In genomic region chr20:20765696-20766095, GRCh38 we compare ENCODE assay signal across 26 cellular contexts.
"Had no signal": no experiment of that assay in that cellular context is flagged by ENCODE, and none has a peak within 500 bp of the region (broad histone marks: within the 10 kb centered on the region; RNA-seq: fewer than 3 reads in every experiment).

No MANE protein-coding gene starts in this region.

- H3K27ac ChIP-seq: SK-N-MC, WERI-Rb-1 had no signal

- H3K36me3 Mint-ChIP-seq: activated naive CD8-positive, alpha-beta T cell; brain had no signal

- H3K9me3 Mint-ChIP-seq: activated CD4-positive, alpha-beta memory T cell treated with anti-CD3 and anti-CD28 coated beads, Interleukin-2, amount 10 ng/mL, durations not matched to agents 7 days and 5 days; activated naive CD4-positive, alpha-beta T cell treated with anti-CD3 and anti-CD28 coated beads for 36 hours; activated T-helper 17 cell treated with anti-CD3 and anti-CD28 coated beads, Interleukin-2, amount 50 U/mL, for 72 hours had no signal

- H3K4me3 ChIP-seq: SK-N-MC had no signal

- H3K4me1 Mint-ChIP-seq: activated CD4-positive, alpha-beta memory T cell treated with anti-CD3 and anti-CD28 coated beads, Interleukin-2, amount 10 ng/mL, durations not matched to agents 7 days and 5 days; activated T-helper 17 cell treated with anti-CD3 and anti-CD28 coated beads, Interleukin-2, amount 50 U/mL, for 72 hours; brain had no signal

- H3K27ac Mint-ChIP-seq: activated CD4-positive, alpha-beta memory T cell treated with anti-CD3 and anti-CD28 coated beads, Interleukin-2, amount 10 ng/mL, durations not matched to agents 7 days and 5 days; activated CD4-positive, alpha-beta T cell treated with anti-CD3 and anti-CD28 coated beads for 36 hours; activated naive CD4-positive, alpha-beta T cell treated with anti-CD3 and anti-CD28 coated beads for 36 hours; activated naive CD8-positive, alpha-beta T cell; activated T-helper 17 cell treated with anti-CD3 and anti-CD28 coated beads, Interleukin-2, amount 50 U/mL, for 72 hours had no signal

- H3K36me3 ChIP-seq: WERI-Rb-1 had no signal

- H3K4me3 Mint-ChIP-seq: activated CD4-positive, alpha-beta memory T cell treated with anti-CD3 and anti-CD28 coated beads, Interleukin-2, amount 10 ng/mL, durations not matched to agents 7 days and 5 days; activated CD4-positive, alpha-beta T cell treated with anti-CD3 and anti-CD28 coated beads for 36 hours; activated naive CD4-positive, alpha-beta T cell treated with anti-CD3 and anti-CD28 coated beads for 36 hours; activated naive CD8-positive, alpha-beta T cell; activated T-helper 17 cell treated with anti-CD3 and anti-CD28 coated beads, Interleukin-2, amount 50 U/mL, for 72 hours; brain had no signal

- DNase-seq: activated CD4-positive, alpha-beta memory T cell treated with anti-CD3 and anti-CD28 coated beads, Interleukin-2, amount 10 ng/mL, durations not matched to agents 7 days and 5 days; activated CD4-positive, alpha-beta T cell treated with anti-CD3 and anti-CD28 coated beads for 36 hours; activated CD4-positive, alpha-beta T cell treated with anti-CD3 and anti-CD28 coated beads, Interleukin-2, amount 50 U/mL, for 1 hour; activated gamma-delta T cell; activated naive CD4-positive, alpha-beta T cell treated with anti-CD3 and anti-CD28 coated beads for 36 hours; activated T-cell treated with anti-CD3 and anti-CD28 coated beads for 4 hours; activated T-cell treated with anti-CD3 and anti-CD28 coated beads, Interleukin-2, amount 50 U/mL, for 48 hours; amygdala; Kasumi-1; KBM-7; NCI-H1048; NCI-H1417; NCI-H1930; NCI-H2171; NCI-H226; NCI-H526; NCI-H82; RPMI8226; T-helper 1 cell; WERI-Rb-1 had no signal

- ATAC-seq: activated CD4-positive, alpha-beta T cell treated with anti-CD3 and anti-CD28 coated beads for 36 hours; activated T-helper 17 cell treated with anti-CD3 and anti-CD28 coated beads, Interleukin-2, amount 50 U/mL, for 72 hours; Panc1; Right ventricle myocardium inferior had no signal

- H3K27me3 Mint-ChIP-seq: brain had no signal
